8 cellular contexts compared by ENCODE assay signal in the genomic region with DNA sequence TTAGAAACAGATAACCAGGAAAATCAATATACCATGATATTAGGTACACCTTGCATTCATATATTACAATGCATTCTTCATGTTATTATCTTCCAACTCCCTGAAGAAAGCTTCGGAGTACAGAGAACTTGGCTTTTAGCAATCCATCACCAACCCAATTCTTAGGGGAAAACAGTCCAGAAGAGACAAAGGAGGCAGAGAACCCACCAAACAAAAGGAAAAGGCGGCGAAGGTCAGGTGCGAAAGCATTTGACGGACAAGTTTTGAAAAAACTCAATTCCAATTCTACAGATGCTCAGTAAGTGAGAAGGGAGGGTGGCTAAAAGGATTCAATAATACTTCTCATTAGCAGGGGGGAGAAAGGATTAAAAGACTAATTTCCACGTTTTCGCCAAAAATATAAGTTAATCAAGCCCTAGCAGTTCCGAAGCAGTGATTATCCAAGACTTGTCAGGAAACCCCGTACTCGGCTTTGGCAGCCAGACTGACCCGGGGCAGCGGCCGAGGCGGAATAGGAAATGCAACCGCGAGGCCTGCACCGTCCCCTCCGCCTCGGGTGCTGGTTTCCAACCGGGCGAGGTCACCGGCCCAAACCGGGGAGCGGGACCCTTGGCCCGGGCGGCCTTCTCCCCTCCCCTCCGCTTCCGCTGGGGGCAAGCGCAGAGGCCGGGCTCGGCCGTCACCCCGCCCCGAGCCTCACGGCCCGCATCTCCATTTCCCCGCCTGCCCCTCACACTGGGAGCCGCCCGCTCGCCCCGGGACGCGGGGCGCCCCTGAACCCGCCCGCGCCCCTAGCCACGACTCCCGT. TPM values are rescaled to one million over a fixed set of nuclear protein-coding genes. Genes with fewer than 3 reads are reported as not detected.
DNase-seq lines count a peak whose midpoint lies in the region; ATAC-seq and TF ChIP-seq lines count a peak whose summit lies in the region.

No MANE protein-coding gene starts in this region.

- H3K4me3 ChIP-seq in AG04449 (ENCODE audit: low read depth, low read length) (peak overlapping the region; percentile 94), SK-N-SH (ENCODE audit: low read depth in 2 of 2, low read length in 1 of 2) (peak overlapping the region; percentile 79 to 98), iPS DF 6.9 (ENCODE audit: low read length) (peak overlapping the region; percentile 76), skeletal muscle cell (ENCODE audit: low read depth, low read length) (peak overlapping the region; percentile 91)

- H3K9me3 ChIP-seq in SK-N-SH (no peaks in the 10 kb centered on the region), iPS DF 6.9 (ENCODE audit: control insufficient read depth, insufficient read depth, low read length) (no peaks in the 10 kb centered on the region)

- peak overlapping the region; percentile 100 for H3K9ac ChIP-seq in SK-N-SH

- under 1% methylated on average over 15 of the region's 49 CpGs for WGBS in SK-N-SH (ENCODE audit: low lambda C conversion rate)
- WGBS in iPS DF 6.9 (ENCODE audit: insufficient coverage, insufficient read length): no CpG with 5 or more reads among the region's 49 CpGs

- POLR2A ChIA-PET in AG04449 (lab: Yijun Ruan, JAX): interaction anchor here (0.9 to 1.8 kb wide), 5 partner anchors 14 to 77 kb away, joined by 3 to 9 read pairs (median 4); a partner anchor contains a TSS
- POLR2A ChIA-PET in SK-N-SH (lab: Yijun Ruan, JAX): interaction anchor here (1.0 to 2.3 kb wide), 2 partner anchors 64 to 78 kb away, joined by 4 to 17 read pairs; a partner anchor contains a TSS

- peak; percentile 30 for ATAC-seq in GM18907 (IDR thresholded peaks at IDR 0.05; ENCODE audit: unreplicated experiment)
- ATAC-seq in HG03175 (IDR thresholded peaks at IDR 0.05; ENCODE audit: unreplicated experiment): peak; percentile 15

- no peak for TF ChIP-seq CTCF in AG04449 (IDR thresholded peaks at IDR 0.05; ENCODE audit: insufficient read depth, low read length, missing control alignments)
- no peak for TF ChIP-seq CTCF in SK-N-SH (IDR thresholded peaks at IDR 0.05)

- H3K27me3 ChIP-seq in SK-N-SH (ENCODE audit: insufficient read depth) (no peaks in the 10 kb centered on the region), iPS DF 6.9 (ENCODE audit: control insufficient read depth, insufficient read depth, low read length) (no peaks in the 10 kb centered on the region)

- H3F3A ChIP-seq in SK-N-SH (replicated peaks; ENCODE audit: insufficient read depth): no peaks in the 10 kb centered on the region

- CTCF ChIA-PET in AG04449 (lab: Yijun Ruan, JAX): interaction anchor here (1.4 to 3.9 kb wide), 4 partner anchors 9 to 998 kb away, joined by 5 to 21 read pairs (median 11); no protein-coding TSS in a partner anchor
- CTCF ChIA-PET in SK-N-SH (lab: Yijun Ruan, JAX): no interaction called here

- no peak for TF ChIP-seq RAD21 in SK-N-SH (IDR thresholded peaks at IDR 0.05; ENCODE audit: low read length)

- peak overlapping the region; percentile 85; the same call in 1 of the 2 replicates for H2AFZ ChIP-seq in SK-N-SH (ENCODE audit: low read depth)

- no peaks in the 10 kb centered on the region for H3K9me2 ChIP-seq in SK-N-SH

- TF ChIP-seq EP300 in SK-N-SH (IDR thresholded peaks at IDR 0.05; ENCODE audit: borderline replicate concordance in 1 of 2, low read depth in 1 of 2, low read length in 1 of 2): no peak

- H3K36me3 ChIP-seq in SK-N-SH (replicated peaks in 1 of 2; ENCODE audit: control insufficient read depth in 1 of 2, insufficient read depth in 2 of 2, low read length in 1 of 2) (peaks cover 3 to 13% of the 10 kb centered on the region in 2 experiments), iPS DF 6.9 (ENCODE audit: control insufficient read depth, insufficient read depth, low read length) (no peaks in the 10 kb centered on the region)

- DNase-seq in AG04449 (ENCODE audit: low read depth, low spot score) (no peak), SK-N-SH (peak; percentile 82), astrocyte of the hippocampus (ENCODE audit: low read depth, low spot score) (peak; percentile 62), iPS DF 6.9 (ENCODE audit: low read depth, low spot score) (no peak), skeletal muscle cell (ENCODE audit: low read depth) (no peak), GM19238 (ENCODE audit: insufficient read length, low spot score) (no peak)

- H4K20me1 ChIP-seq in SK-N-SH (ENCODE audit: insufficient read depth): peaks cover 51% of the 10 kb centered on the region

- peak overlapping the region; percentile 97 for H3K4me2 ChIP-seq in SK-N-SH

- H3K79me2 ChIP-seq in SK-N-SH (ENCODE audit: insufficient read depth): peaks cover 72% of the 10 kb centered on the region

- H3K27ac ChIP-seq in SK-N-SH (ENCODE audit: low read depth in 2 of 2, low read length in 1 of 2) (peak overlapping the region; percentile 94 to 96), iPS DF 6.9 (ENCODE audit: low read length) (no peak overlapping the region)

- H3K4me1 ChIP-seq in SK-N-SH (ENCODE audit: control insufficient read depth in 1 of 2, insufficient read depth in 2 of 2, low read depth in 1 of 2, low read length in 1 of 2) (peaks cover 18 to 23% of the 10 kb centered on the region in 2 experiments; a peak in 3 of 4 replicates), iPS DF 6.9 (ENCODE audit: control insufficient read depth, insufficient read depth, low read length) (no peaks in the 10 kb centered on the region)

TF ChIP-seq in SK-N-SH, 30 proteins besides CTCF, POLR2A, EP300 and RAD21:
- TF ChIP-seq GABPA (IDR thresholded peaks at IDR 0.05; ENCODE audit: low read depth) (peak; percentile 20; the same call in 1 of the 2 replicates), JUND (IDR thresholded peaks at IDR 0.05) (no peak), SIN3A (IDR thresholded peaks at IDR 0.05; ENCODE audit: borderline replicate concordance, low read depth, low read length) (0 out of 2 replicates have a peak, but pooled peaks have one; percentile 13), MXI1 (IDR thresholded peaks at IDR 0.05; ENCODE audit: low read depth, low read length) (no peak; the same call in 1 of the 2 replicates), ELF1 (IDR thresholded peaks at IDR 0.05) (peak; percentile 10; the same call in 1 of the 2 replicates), TCF12 (IDR thresholded peaks at IDR 0.05) (no peak), FOSL2 (IDR thresholded peaks at IDR 0.05; ENCODE audit: borderline replicate concordance, low read depth) (no peak), SMC3 (IDR thresholded peaks at IDR 0.05; ENCODE audit: low read depth, low read length) (no peak), YY1 (IDR thresholded peaks at IDR 0.05; ENCODE audit: low read depth) (no peak), NFIC (IDR thresholded peaks at IDR 0.05; ENCODE audit: borderline replicate concordance) (no peak), MEF2A (IDR thresholded peaks at IDR 0.05; ENCODE audit: borderline replicate concordance, low read depth) (no peak), TAF1 (IDR thresholded peaks at IDR 0.05; ENCODE audit: borderline replicate concordance, low read depth, low read length) (no peak), RCOR1 (IDR thresholded peaks at IDR 0.05; ENCODE audit: low read length) (no peak), EZH2phosphoT487 (IDR thresholded peaks at IDR 0.05; ENCODE audit: borderline replicate concordance, low read depth) (no peak), RFX5 (IDR thresholded peaks at IDR 0.05; ENCODE audit: low read length) (no peak), FOXJ3 (CRISPR knock-in tag; IDR thresholded peaks at IDR 0.05) (no peak), TEAD4 (IDR thresholded peaks at IDR 0.05; ENCODE audit: borderline replicate concordance, insufficient read depth) (no peak)
- TF ChIP-seq, protein P1, sequence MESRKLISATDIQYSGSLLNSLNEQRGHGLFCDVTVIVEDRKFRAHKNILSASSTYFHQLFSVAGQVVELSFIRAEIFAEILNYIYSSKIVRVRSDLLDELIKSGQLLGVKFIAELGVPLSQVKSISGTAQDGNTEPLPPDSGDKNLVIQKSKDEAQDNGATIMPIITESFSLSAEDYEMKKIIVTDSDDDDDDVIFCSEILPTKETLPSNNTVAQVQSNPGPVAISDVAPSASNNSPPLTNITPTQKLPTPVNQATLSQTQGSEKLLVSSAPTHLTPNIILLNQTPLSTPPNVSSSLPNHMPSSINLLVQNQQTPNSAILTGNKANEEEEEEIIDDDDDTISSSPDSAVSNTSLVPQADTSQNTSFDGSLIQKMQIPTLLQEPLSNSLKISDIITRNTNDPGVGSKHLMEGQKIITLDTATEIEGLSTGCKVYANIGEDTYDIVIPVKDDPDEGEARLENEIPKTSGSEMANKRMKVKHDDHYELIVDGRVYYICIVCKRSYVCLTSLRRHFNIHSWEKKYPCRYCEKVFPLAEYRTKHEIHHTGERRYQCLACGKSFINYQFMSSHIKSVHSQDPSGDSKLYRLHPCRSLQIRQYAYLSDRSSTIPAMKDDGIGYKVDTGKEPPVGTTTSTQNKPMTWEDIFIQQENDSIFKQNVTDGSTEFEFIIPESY (IDR thresholded peaks at IDR 0.05; ENCODE audit: borderline replicate concordance, low read depth): no peak
- TF ChIP-seq, protein P2, sequence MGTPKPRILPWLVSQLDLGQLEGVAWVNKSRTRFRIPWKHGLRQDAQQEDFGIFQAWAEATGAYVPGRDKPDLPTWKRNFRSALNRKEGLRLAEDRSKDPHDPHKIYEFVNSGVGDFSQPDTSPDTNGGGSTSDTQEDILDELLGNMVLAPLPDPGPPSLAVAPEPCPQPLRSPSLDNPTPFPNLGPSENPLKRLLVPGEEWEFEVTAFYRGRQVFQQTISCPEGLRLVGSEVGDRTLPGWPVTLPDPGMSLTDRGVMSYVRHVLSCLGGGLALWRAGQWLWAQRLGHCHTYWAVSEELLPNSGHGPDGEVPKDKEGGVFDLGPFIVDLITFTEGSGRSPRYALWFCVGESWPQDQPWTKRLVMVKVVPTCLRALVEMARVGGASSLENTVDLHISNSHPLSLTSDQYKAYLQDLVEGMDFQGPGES (IDR thresholded peaks at IDR 0.05; ENCODE audit: low read depth, low read length): no peak
- TF ChIP-seq, protein P3, sequence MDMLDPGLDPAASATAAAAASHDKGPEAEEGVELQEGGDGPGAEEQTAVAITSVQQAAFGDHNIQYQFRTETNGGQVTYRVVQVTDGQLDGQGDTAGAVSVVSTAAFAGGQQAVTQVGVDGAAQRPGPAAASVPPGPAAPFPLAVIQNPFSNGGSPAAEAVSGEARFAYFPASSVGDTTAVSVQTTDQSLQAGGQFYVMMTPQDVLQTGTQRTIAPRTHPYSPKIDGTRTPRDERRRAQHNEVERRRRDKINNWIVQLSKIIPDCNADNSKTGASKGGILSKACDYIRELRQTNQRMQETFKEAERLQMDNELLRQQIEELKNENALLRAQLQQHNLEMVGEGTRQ (IDR thresholded peaks at IDR 0.05; ENCODE audit: borderline replicate concordance, low read depth, low read length): no peak

RNA-seq across cellular contexts. Expression of a gene that starts 0.7 kb away (rescaled TPM):
- polyA plus RNA-seq in SK-N-SH (2012; rRNA removed): 94.3 and 99.1 TPM in 2 replicates
- 130 and 137 TPM in 2 replicates for polyA plus RNA-seq in SK-N-SH (2012; cell fraction: cytosol; rRNA removed)
- 46.9 and 72.6 TPM in 2 replicates for polyA plus RNA-seq in SK-N-SH (2012; cell fraction: nucleus; rRNA removed)

Comparison
In these comparisons a context has a peak if more than half of its experiments do, and no peak if none do; other contexts are left out.
1. DNase-seq: peak in SK-N-SH (single experiment) and astrocyte of the hippocampus (single experiment); none in AG04449 (single experiment), iPS DF 6.9 (single experiment), skeletal muscle cell (single experiment) and GM19238 (single experiment).
2. Peak in every context shown above with its lines, with median percentiles within 50 percentile points of each other: H3K4me3 ChIP-seq.